8 cellular contexts compared by ENCODE assay signal in genomic region chr17:7841622-7842379, GRCh38. TPM values are rescaled to one million over a fixed set of nuclear protein-coding genes. Genes with fewer than 3 reads are reported as not detected.
A peak's percentile ranks its signal among the peaks of the same experiment; 100 is the strongest.
DNase-seq lines count a peak whose midpoint lies in the region; ATAC-seq, FAIRE-seq and TF ChIP-seq lines count a peak whose summit lies in the region.

No MANE protein-coding gene starts in this region.

- no peak for TF ChIP-seq RAD21 in HepG2 (CRISPR knock-in tag; IDR thresholded peaks at IDR 0.05)

- H3K9me3 Mint-ChIP-seq in activated CD4-positive, alpha-beta T cell treated with anti-CD3 and anti-CD28 coated beads, Interleukin-2, amount 10 ng/mL, durations not matched to agents 7 days and 5 days = no peaks in the 10 kb centered on the region

- H3K27ac Mint-ChIP-seq in activated CD4-positive, alpha-beta T cell treated with anti-CD3 and anti-CD28 coated beads, Interleukin-2, amount 10 ng/mL, durations not matched to agents 7 days and 5 days = peak overlapping the region; percentile 97

- CTCF ChIA-PET in activated CD4-positive, alpha-beta T cell treated with anti-CD3 and anti-CD28 coated beads, Interleukin-2, amount 10 ng/mL, durations not matched to agents 7 days and 5 days (lab: Charles Lee) = interaction anchor here (0.6 to 3.4 kb wide), 3 partner anchors 9 to 73 kb away, joined by 3 to 12 read pairs (median 4); partner anchors contain the start of gene NAA38
- CTCF ChIA-PET in HepG2 (lab: Yijun Ruan, JAX; ENCODE audit: low intra/inter-chr PET ratio, low total read pairs) = interaction anchor here (0.8 kb wide), 1 partner anchor 19 kb away, joined by 3 read pairs; no protein-coding TSS in a partner anchor

- 0% methylated on average over 6 of the region's 69 CpGs for WGBS in HepG2 (ENCODE audit: low lambda C conversion rate)

- in situ Hi-C loops in HepG2 (cut with HindIII; ENCODE audit: extremely low pct_ligation_motif_present, low pct_unique_long_range_greater_than_20kb) = loop anchor here (10.0 kb wide), 1 partner anchor 267 kb away; the partner anchor contains the start of gene CD68

- peak overlapping the region; percentile 98 for H3K4me3 Mint-ChIP-seq in activated CD4-positive, alpha-beta T cell treated with anti-CD3 and anti-CD28 coated beads, Interleukin-2, amount 10 ng/mL, durations not matched to agents 7 days and 5 days

- peaks cover 56% of the 10 kb centered on the region for H3K4me1 Mint-ChIP-seq in activated CD4-positive, alpha-beta T cell treated with anti-CD3 and anti-CD28 coated beads, Interleukin-2, amount 10 ng/mL, durations not matched to agents 7 days and 5 days

- peak; percentile 66 for TF ChIP-seq CTCF in HepG2 (CRISPR knock-in tag; IDR thresholded peaks at IDR 0.05)

- BruUV-seq in HepG2 (replicated peaks; lab: Mats Ljungman, UMichigan) = no TSS peak

- POLR2A ChIA-PET in activated CD4-positive, alpha-beta T cell treated with anti-CD3 and anti-CD28 coated beads, Interleukin-2, amount 10 ng/mL, durations not matched to agents 7 days and 5 days (lab: Charles Lee) = no interaction called here
- POLR2A ChIA-PET in HepG2 (lab: Yijun Ruan, JAX) = interaction anchor here (0.8 to 6.4 kb wide), 12 partner anchors 8 to 438 kb away, joined by 3 to 159 read pairs (median 4); partner anchors contain the start of genes CNTROB, CYB5D1, KDM6B and MPDU1

- intact Hi-C loops in HepG2 (cut with micrococcal nuclease; ENCODE audit: unreplicated experiment) = loop anchor here (5.0 kb wide), 1 partner anchor 200 kb away; no protein-coding TSS in a partner anchor

- H3K27me3 ChIP-seq in HepG2 (ENCODE audit: control insufficient read depth in 1 of 2, insufficient read depth in 2 of 2, low read length in 2 of 2) = peaks cover 0 to 3% of the 10 kb centered on the region in 2 experiments; a peak in 1 of 5 replicates

- peak; percentile 72 for DNase-seq in GM12892 (ENCODE audit: insufficient read length)
- DNase-seq in NCI-H510A (lab: John Stamatoyannopoulos, UW) = peak; percentile 74
- DNase-seq in activated CD4-positive, alpha-beta T cell treated with anti-CD3 and anti-CD28 coated beads, Interleukin-2, amount 10 ng/mL, durations not matched to agents 7 days and 5 days = peak; percentile 85
- peak; percentile 77 for DNase-seq in dedifferentiated amniotic fluid mesenchymal stem cell (ENCODE audit: extremely low spot score)
- peak; percentile 80 for DNase-seq in HepG2 (ENCODE audit: low spot score)
- DNase-seq in stimulated activated CD4-positive, alpha-beta T cell treated with anti-CD3 and anti-CD28 coated beads, Interleukin-4, amount 100 ng/mL, for 1 hour = peak; percentile 96

- no peak overlapping the region for H2AFZ ChIP-seq in HepG2 (ENCODE audit: low read length)

- peak overlapping the region; percentile 99 for H3K4me2 ChIP-seq in HepG2 (ENCODE audit: low read depth, low read length)

- H3K36me3 Mint-ChIP-seq in activated CD4-positive, alpha-beta T cell treated with anti-CD3 and anti-CD28 coated beads, Interleukin-2, amount 10 ng/mL, durations not matched to agents 7 days and 5 days (ENCODE audit: low read depth) = peaks cover 4% of the 10 kb centered on the region

- H3K9ac ChIP-seq in HepG2 (ENCODE audit: insufficient read depth, low read depth, low read length) = peak overlapping the region; percentile 96

- H3K27ac ChIP-seq in HepG2 (ENCODE audit: extremely low read length, insufficient read depth, low read length) = peak overlapping the region; percentile 97

- peaks cover 12 to 13% of the 10 kb centered on the region in 2 experiments; a peak in 4 of 5 replicates for H3K36me3 ChIP-seq in HepG2 (replicated peaks in 1 of 2; ENCODE audit: control insufficient read depth in 1 of 2, insufficient read depth in 2 of 2, low read length in 2 of 2)

- peak overlapping the region; percentile 83 to 95 (median 86) for H3K4me3 ChIP-seq in HepG2 (replicated peaks in 1 of 3; ENCODE audit: insufficient read depth in 1 of 3, low read depth in 2 of 3, low read length in 3 of 3)

- H3K4me1 ChIP-seq in HepG2 (ENCODE audit: insufficient read depth, low read length) = peaks cover 49% of the 10 kb centered on the region

- no peaks in the 10 kb centered on the region for H3K27me3 Mint-ChIP-seq in activated CD4-positive, alpha-beta T cell treated with anti-CD3 and anti-CD28 coated beads, Interleukin-2, amount 10 ng/mL, durations not matched to agents 7 days and 5 days

- H3K9me3 ChIP-seq in HepG2 (ENCODE audit: low read length) = no peaks in the 10 kb centered on the region

- peaks cover 26% of the 10 kb centered on the region for H4K20me1 ChIP-seq in HepG2 (ENCODE audit: insufficient read depth, low read length)

- ATAC-seq in HG03097 (IDR thresholded peaks at IDR 0.05; ENCODE audit: low FRiP score, unreplicated experiment) = peak; percentile 13
- ATAC-seq in HepG2 = peak; percentile 30
- no peak for ATAC-seq in HG03159 (IDR thresholded peaks at IDR 0.05; ENCODE audit: unreplicated experiment)

- peaks cover 61% of the 10 kb centered on the region for H3K79me2 ChIP-seq in HepG2 (ENCODE audit: insufficient read depth, low read length)

- FAIRE-seq in GM12892 (lab: Jason Lieb, UNC) (no peak), HepG2 (lab: Jason Lieb, UNC) (peak; percentile 53)

- TF ChIP-seq EP300 in HepG2 (IDR thresholded peaks at IDR 0.05; ENCODE audit: low read depth in 2 of 2, low read length in 2 of 2) (no peak), HepG2 (CRISPR knock-in tag; IDR thresholded peaks at IDR 0.05; ENCODE audit: borderline replicate concordance) (no peak)

- TF ChIP-seq POLR2A in GM12892 (IDR thresholded peaks at IDR 0.05; ENCODE audit: low read depth, low read length) = peak; percentile 64
- peak; percentile 62 to 73 for TF ChIP-seq POLR2A in HepG2 (IDR thresholded peaks at IDR 0.05; ENCODE audit: insufficient read depth in 1 of 2, low read depth in 2 of 2, low read length in 2 of 2)

RNA-seq across cellular contexts. Expression of gene KDM6B, which starts 7.8 kb away (rescaled TPM):
- polyA plus RNA-seq in GM12892 (2012; ENCODE audit: missing spikeins) = 3.9 TPM
- 10 to 100 TPM; 12.3 to 12.8 TPM for total RNA-seq in activated CD4-positive, alpha-beta T cell treated with anti-CD3 and anti-CD28 coated beads, Interleukin-2, amount 10 ng/mL, durations not matched to agents 7 days and 5 days
- 2.1 and 2.2 TPM in 2 replicates for total RNA-seq in HepG2 (2016; rRNA removed; fragmentation: Illumina TruSeq; extraction: Trizol)
- total RNA-seq in HepG2 (2016; cell fraction: cytosol; rRNA removed; fragmentation: Illumina TruSeq; extraction: Trizol; ENCODE audit: low read depth) = 0.30 and 1.9 TPM in 2 replicates
- 1.3 and 1.6 TPM in 2 replicates for total RNA-seq in HepG2 (2016; cell fraction: insoluble cytoplasmic fraction; rRNA removed; fragmentation: Illumina TruSeq; extraction: Trizol)
- total RNA-seq in HepG2 (2016; cell fraction: membrane; rRNA removed; fragmentation: Illumina TruSeq; extraction: Trizol) = 1.7 and 3.1 TPM in 2 replicates
- 5.8 and 6.2 TPM in 2 replicates for total RNA-seq in HepG2 (2016; cell fraction: nucleus; rRNA removed; fragmentation: Illumina TruSeq; extraction: Trizol)
- polyA plus RNA-seq in HepG2 (2011; rRNA removed) = 1.3 and 1.9 TPM in 2 replicates
- polyA plus RNA-seq in HepG2 (2011; cell fraction: cytosol; rRNA removed) = 0.42 and 0.82 TPM in 2 replicates
- 18.1 and 23.2 TPM in 2 replicates for polyA plus RNA-seq in HepG2 (2011; cell fraction: nucleus; rRNA removed)
- 8.4 and 13.6 TPM in 2 replicates for polyA plus RNA-seq in HepG2 (2012)
- polyA plus RNA-seq in HepG2 (2016; cell fraction: cytosol; fragmentation: Illumina TruSeq; extraction: Trizol; ENCODE audit: low read depth) = 0.37 and 0.83 TPM in 2 replicates
- polyA plus RNA-seq in HepG2 (2016; cell fraction: insoluble cytoplasmic fraction; fragmentation: Illumina TruSeq; extraction: Trizol; ENCODE audit: low read depth) = 2.4 and 4.0 TPM in 2 replicates
- 0.80 and 1.7 TPM in 2 replicates for polyA plus RNA-seq in HepG2 (2016; cell fraction: membrane; fragmentation: Illumina TruSeq; extraction: Trizol; ENCODE audit: low read depth)
- 21.8 and 22.9 TPM in 2 replicates for polyA plus RNA-seq in HepG2 (2016; cell fraction: nucleus; fragmentation: Illumina TruSeq; extraction: Trizol; ENCODE audit: insufficient read depth, low read depth)
- polyA minus RNA-seq in HepG2 (2011; rRNA and poly(A)+ RNA removed; ENCODE audit: low replicate concordance) = 3.6 and 8.2 TPM in 2 replicates
- polyA minus RNA-seq in HepG2 (2011; cell fraction: cytosol; rRNA and poly(A)+ RNA removed) = 2.2 and 3.8 TPM in 2 replicates
- polyA minus RNA-seq in HepG2 (2011; cell fraction: nucleus; rRNA and poly(A)+ RNA removed) = 18.7 and 21.1 TPM in 2 replicates

RNA-seq across cellular contexts. Expression of gene TMEM88, which starts 13.1 kb away (rescaled TPM):
- polyA plus RNA-seq in GM12892 (2012; ENCODE audit: missing spikeins) = 0.76 TPM
- under 1 TPM; 0.55 to 0.87 TPM for total RNA-seq in activated CD4-positive, alpha-beta T cell treated with anti-CD3 and anti-CD28 coated beads, Interleukin-2, amount 10 ng/mL, durations not matched to agents 7 days and 5 days
- total RNA-seq in HepG2 (2016; rRNA removed; fragmentation: Illumina TruSeq; extraction: Trizol) = 0.31 TPM in 1 of 2 replicates, not detected in the other
- total RNA-seq in HepG2 (2016; cell fraction: cytosol; rRNA removed; fragmentation: Illumina TruSeq; extraction: Trizol; ENCODE audit: low read depth) = not detected in 2 replicates
- 0.19 TPM in 1 of 2 replicates, not detected in the other for total RNA-seq in HepG2 (2016; cell fraction: insoluble cytoplasmic fraction; rRNA removed; fragmentation: Illumina TruSeq; extraction: Trizol)
- total RNA-seq in HepG2 (2016; cell fraction: membrane; rRNA removed; fragmentation: Illumina TruSeq; extraction: Trizol) = not detected in 2 replicates
- 1.1 TPM in 1 of 2 replicates, not detected in the other for total RNA-seq in HepG2 (2016; cell fraction: nucleus; rRNA removed; fragmentation: Illumina TruSeq; extraction: Trizol)
- 0.66 and 0.84 TPM in 2 replicates for polyA plus RNA-seq in HepG2 (2011; rRNA removed)
- 0.08 and 0.43 TPM in 2 replicates for polyA plus RNA-seq in HepG2 (2011; cell fraction: cytosol; rRNA removed)
- 7.3 and 9.6 TPM in 2 replicates for polyA plus RNA-seq in HepG2 (2011; cell fraction: nucleus; rRNA removed)
- 0.51 and 1.9 TPM in 2 replicates for polyA plus RNA-seq in HepG2 (2012)
- 0.26 and 0.33 TPM in 2 replicates for polyA plus RNA-seq in HepG2 (2016; cell fraction: cytosol; fragmentation: Illumina TruSeq; extraction: Trizol; ENCODE audit: low read depth)
- polyA plus RNA-seq in HepG2 (2016; cell fraction: insoluble cytoplasmic fraction; fragmentation: Illumina TruSeq; extraction: Trizol; ENCODE audit: low read depth) = 0.28 and 0.30 TPM in 2 replicates
- 0.23 and 0.27 TPM in 2 replicates for polyA plus RNA-seq in HepG2 (2016; cell fraction: membrane; fragmentation: Illumina TruSeq; extraction: Trizol; ENCODE audit: low read depth)
- 4.6 and 6.5 TPM in 2 replicates for polyA plus RNA-seq in HepG2 (2016; cell fraction: nucleus; fragmentation: Illumina TruSeq; extraction: Trizol; ENCODE audit: insufficient read depth, low read depth)
- 0.36 TPM in 1 of 2 replicates, not detected in the other for polyA minus RNA-seq in HepG2 (2011; rRNA and poly(A)+ RNA removed; ENCODE audit: low replicate concordance)
- polyA minus RNA-seq in HepG2 (2011; cell fraction: cytosol; rRNA and poly(A)+ RNA removed) = not detected in 2 replicates
- polyA minus RNA-seq in HepG2 (2011; cell fraction: nucleus; rRNA and poly(A)+ RNA removed) = 1.3 and 2.7 TPM in 2 replicates

RNA-seq across cellular contexts. Expression of gene NAA38, which starts 15.6 kb away (rescaled TPM):
- polyA plus RNA-seq in GM12892 (2012; ENCODE audit: missing spikeins) = 76.3 TPM
- 10 to 100 TPM; 84.2 to 93.0 TPM for total RNA-seq in activated CD4-positive, alpha-beta T cell treated with anti-CD3 and anti-CD28 coated beads, Interleukin-2, amount 10 ng/mL, durations not matched to agents 7 days and 5 days
- total RNA-seq in HepG2 (2016; rRNA removed; fragmentation: Illumina TruSeq; extraction: Trizol) = 91.6 and 105 TPM in 2 replicates
- 62.3 and 74.3 TPM in 2 replicates for total RNA-seq in HepG2 (2016; cell fraction: cytosol; rRNA removed; fragmentation: Illumina TruSeq; extraction: Trizol; ENCODE audit: low read depth)
- total RNA-seq in HepG2 (2016; cell fraction: insoluble cytoplasmic fraction; rRNA removed; fragmentation: Illumina TruSeq; extraction: Trizol) = 94.6 and 120 TPM in 2 replicates
- 54.2 and 67.7 TPM in 2 replicates for total RNA-seq in HepG2 (2016; cell fraction: membrane; rRNA removed; fragmentation: Illumina TruSeq; extraction: Trizol)
- 37.3 and 42.0 TPM in 2 replicates for total RNA-seq in HepG2 (2016; cell fraction: nucleus; rRNA removed; fragmentation: Illumina TruSeq; extraction: Trizol)
- polyA plus RNA-seq in HepG2 (2011; rRNA removed) = 43.9 and 46.9 TPM in 2 replicates
- 35.2 and 66.3 TPM in 2 replicates for polyA plus RNA-seq in HepG2 (2011; cell fraction: cytosol; rRNA removed)
- 36.8 and 49.2 TPM in 2 replicates for polyA plus RNA-seq in HepG2 (2011; cell fraction: nucleus; rRNA removed)
- polyA plus RNA-seq in HepG2 (2012) = 19.2 and 22.5 TPM in 2 replicates
- 53.8 and 75.0 TPM in 2 replicates for polyA plus RNA-seq in HepG2 (2016; cell fraction: cytosol; fragmentation: Illumina TruSeq; extraction: Trizol; ENCODE audit: low read depth)
- 69.5 and 79.8 TPM in 2 replicates for polyA plus RNA-seq in HepG2 (2016; cell fraction: insoluble cytoplasmic fraction; fragmentation: Illumina TruSeq; extraction: Trizol; ENCODE audit: low read depth)
- 39.8 and 49.0 TPM in 2 replicates for polyA plus RNA-seq in HepG2 (2016; cell fraction: membrane; fragmentation: Illumina TruSeq; extraction: Trizol; ENCODE audit: low read depth)
- polyA plus RNA-seq in HepG2 (2016; cell fraction: nucleus; fragmentation: Illumina TruSeq; extraction: Trizol; ENCODE audit: insufficient read depth, low read depth) = 46.6 and 50.5 TPM in 2 replicates
- 21.5 and 58.0 TPM in 2 replicates for polyA minus RNA-seq in HepG2 (2011; rRNA and poly(A)+ RNA removed; ENCODE audit: low replicate concordance)
- polyA minus RNA-seq in HepG2 (2011; cell fraction: cytosol; rRNA and poly(A)+ RNA removed) = 35.5 and 51.8 TPM in 2 replicates
- polyA minus RNA-seq in HepG2 (2011; cell fraction: nucleus; rRNA and poly(A)+ RNA removed) = 13.3 and 23.4 TPM in 2 replicates

RNA-seq across cellular contexts. Expression of gene CYB5D1, which starts 16.0 kb away (rescaled TPM):
- 4.9 TPM for polyA plus RNA-seq in GM12892 (2012; ENCODE audit: missing spikeins)
- total RNA-seq in activated CD4-positive, alpha-beta T cell treated with anti-CD3 and anti-CD28 coated beads, Interleukin-2, amount 10 ng/mL, durations not matched to agents 7 days and 5 days = 1 to 10 TPM; 8.2 to 9.0 TPM
- 17.0 and 21.4 TPM in 2 replicates for total RNA-seq in HepG2 (2016; rRNA removed; fragmentation: Illumina TruSeq; extraction: Trizol)
- 1.1 TPM in 2 replicates for total RNA-seq in HepG2 (2016; cell fraction: cytosol; rRNA removed; fragmentation: Illumina TruSeq; extraction: Trizol; ENCODE audit: low read depth)
- 16.9 and 20.4 TPM in 2 replicates for total RNA-seq in HepG2 (2016; cell fraction: insoluble cytoplasmic fraction; rRNA removed; fragmentation: Illumina TruSeq; extraction: Trizol)
- 9.5 and 12.3 TPM in 2 replicates for total RNA-seq in HepG2 (2016; cell fraction: membrane; rRNA removed; fragmentation: Illumina TruSeq; extraction: Trizol)
- 9.1 and 10.0 TPM in 2 replicates for total RNA-seq in HepG2 (2016; cell fraction: nucleus; rRNA removed; fragmentation: Illumina TruSeq; extraction: Trizol)
- polyA plus RNA-seq in HepG2 (2011; rRNA removed) = 7.9 and 8.9 TPM in 2 replicates
- 7.7 and 8.1 TPM in 2 replicates for polyA plus RNA-seq in HepG2 (2011; cell fraction: cytosol; rRNA removed)
- polyA plus RNA-seq in HepG2 (2011; cell fraction: nucleus; rRNA removed) = 7.1 and 7.3 TPM in 2 replicates
- 5.1 and 7.4 TPM in 2 replicates for polyA plus RNA-seq in HepG2 (2012)
- polyA plus RNA-seq in HepG2 (2016; cell fraction: cytosol; fragmentation: Illumina TruSeq; extraction: Trizol; ENCODE audit: low read depth) = 1.4 and 1.9 TPM in 2 replicates
- polyA plus RNA-seq in HepG2 (2016; cell fraction: insoluble cytoplasmic fraction; fragmentation: Illumina TruSeq; extraction: Trizol; ENCODE audit: low read depth) = 20.6 and 21.0 TPM in 2 replicates
- 6.2 and 7.1 TPM in 2 replicates for polyA plus RNA-seq in HepG2 (2016; cell fraction: membrane; fragmentation: Illumina TruSeq; extraction: Trizol; ENCODE audit: low read depth)
- 14.1 and 14.8 TPM in 2 replicates for polyA plus RNA-seq in HepG2 (2016; cell fraction: nucleus; fragmentation: Illumina TruSeq; extraction: Trizol; ENCODE audit: insufficient read depth, low read depth)
- 9.3 and 30.2 TPM in 2 replicates for polyA minus RNA-seq in HepG2 (2011; rRNA and poly(A)+ RNA removed; ENCODE audit: low replicate concordance)
- 4.3 and 5.6 TPM in 2 replicates for polyA minus RNA-seq in HepG2 (2011; cell fraction: cytosol; rRNA and poly(A)+ RNA removed)
- polyA minus RNA-seq in HepG2 (2011; cell fraction: nucleus; rRNA and poly(A)+ RNA removed) = 4.2 and 6.0 TPM in 2 replicates

RNA-seq across cellular contexts. Expression of gene CHD3, which starts 46.8 kb away (rescaled TPM):
- polyA plus RNA-seq in GM12892 (2012; ENCODE audit: missing spikeins) = 34.9 TPM
- total RNA-seq in activated CD4-positive, alpha-beta T cell treated with anti-CD3 and anti-CD28 coated beads, Interleukin-2, amount 10 ng/mL, durations not matched to agents 7 days and 5 days = 100 to 1,000 TPM; 216 to 223 TPM
- 3.3 and 3.7 TPM in 2 replicates for total RNA-seq in HepG2 (2016; rRNA removed; fragmentation: Illumina TruSeq; extraction: Trizol)
- total RNA-seq in HepG2 (2016; cell fraction: cytosol; rRNA removed; fragmentation: Illumina TruSeq; extraction: Trizol; ENCODE audit: low read depth) = 0.20 and 0.53 TPM in 2 replicates
- 1.6 and 3.6 TPM in 2 replicates for total RNA-seq in HepG2 (2016; cell fraction: insoluble cytoplasmic fraction; rRNA removed; fragmentation: Illumina TruSeq; extraction: Trizol)
- total RNA-seq in HepG2 (2016; cell fraction: membrane; rRNA removed; fragmentation: Illumina TruSeq; extraction: Trizol) = 1.1 and 3.2 TPM in 2 replicates
- total RNA-seq in HepG2 (2016; cell fraction: nucleus; rRNA removed; fragmentation: Illumina TruSeq; extraction: Trizol) = 4.7 and 9.3 TPM in 2 replicates
- polyA plus RNA-seq in HepG2 (2011; rRNA removed) = 2.7 and 3.3 TPM in 2 replicates
- 1.8 and 1.9 TPM in 2 replicates for polyA plus RNA-seq in HepG2 (2011; cell fraction: cytosol; rRNA removed)
- polyA plus RNA-seq in HepG2 (2011; cell fraction: nucleus; rRNA removed) = 21.5 and 21.6 TPM in 2 replicates
- polyA plus RNA-seq in HepG2 (2012) = 6.4 and 10.0 TPM in 2 replicates
- 0.57 and 0.75 TPM in 2 replicates for polyA plus RNA-seq in HepG2 (2016; cell fraction: cytosol; fragmentation: Illumina TruSeq; extraction: Trizol; ENCODE audit: low read depth)
- 1.8 and 5.2 TPM in 2 replicates for polyA plus RNA-seq in HepG2 (2016; cell fraction: insoluble cytoplasmic fraction; fragmentation: Illumina TruSeq; extraction: Trizol; ENCODE audit: low read depth)
- 1.1 and 1.3 TPM in 2 replicates for polyA plus RNA-seq in HepG2 (2016; cell fraction: membrane; fragmentation: Illumina TruSeq; extraction: Trizol; ENCODE audit: low read depth)
- polyA plus RNA-seq in HepG2 (2016; cell fraction: nucleus; fragmentation: Illumina TruSeq; extraction: Trizol; ENCODE audit: insufficient read depth, low read depth) = 15.5 and 16.4 TPM in 2 replicates
- polyA minus RNA-seq in HepG2 (2011; rRNA and poly(A)+ RNA removed; ENCODE audit: low replicate concordance) = 8.0 and 73.1 TPM in 2 replicates
- 3.3 and 3.9 TPM in 2 replicates for polyA minus RNA-seq in HepG2 (2011; cell fraction: cytosol; rRNA and poly(A)+ RNA removed)
- polyA minus RNA-seq in HepG2 (2011; cell fraction: nucleus; rRNA and poly(A)+ RNA removed) = 9.1 and 12.4 TPM in 2 replicates
